In genomic region chr2:182716665-182716990, GRCh38 we compare ENCODE assay signal across 8 cellular contexts. TPM values are rescaled to one million over a fixed set of nuclear protein-coding genes. Genes with fewer than 3 reads are reported as not detected.
DNase-seq lines count a peak whose midpoint lies in the region; ATAC-seq and TF ChIP-seq lines count a peak whose summit lies in the region.

No MANE protein-coding gene starts in this region.

- intact Hi-C loops in ascending aorta (cut with DNase I) (loop anchor here (2.0 to 10.0 kb wide), 4 partner anchors 366 to 1732 kb away; partner anchors contain the start of genes ITPRID2, NUP35 and UBE2E3), lower leg skin (cut with DNase I; ENCODE audit: low total_unique reads) (no loop called here)

- H3K27me3 ChIP-seq in ascending aorta, result no peaks in the 10 kb centered on the region

- H3K27ac ChIP-seq in ascending aorta, result peak overlapping the region; percentile 86 to 90

- H3K4me3 ChIP-seq in ascending aorta (peak overlapping the region; percentile 82 to 91), lower leg skin (ENCODE audit: low read depth, poor library complexity, severe bottlenecking) (peak overlapping the region; percentile 75)

- ATAC-seq in GM18498 (IDR thresholded peaks at IDR 0.05; ENCODE audit: unreplicated experiment), result peak; percentile 4
- ATAC-seq in HG03354 (IDR thresholded peaks at IDR 0.05; ENCODE audit: poor library complexity, severe bottlenecking, unreplicated experiment), result peak; percentile 3
- ATAC-seq in GM18519 (IDR thresholded peaks at IDR 0.05; ENCODE audit: low FRiP score, unreplicated experiment), result no peak

- H3K4me1 ChIP-seq in ascending aorta, result peaks cover 0 to 4% of the 10 kb centered on the region in 2 donors

- H3K9me3 ChIP-seq in ascending aorta, result no peaks in the 10 kb centered on the region

- no peak for TF ChIP-seq POLR2A in lower leg skin (IDR thresholded peaks at IDR 0.05)

- DNase-seq in ascending aorta (ENCODE audit: low spot score in 2 of 2) (no peak), lower leg skin (ENCODE audit: low spot score in 2 of 2) (no peak), NCI-H128 (lab: John Stamatoyannopoulos, UW; ENCODE audit: unreplicated experiment) (no peak), MV-4-11 (lab: John Stamatoyannopoulos, UW) (no peak), SK-N-DZ (ENCODE audit: low spot score) (no peak)

- TF ChIP-seq CTCF in ascending aorta (IDR thresholded peaks at IDR 0.05) (no peak), lower leg skin (IDR thresholded peaks at IDR 0.05) (no peak)

- peaks cover 0 to 12% of the 10 kb centered on the region in 2 donors for H3K36me3 ChIP-seq in ascending aorta

- 1 to 2% methylated on average over 12 of the region's 12 CpGs for WGBS in lower leg skin, 2 donors

RNA-seq across cellular contexts. Expression of gene DNAJC10, which starts 0.6 kb away (rescaled TPM):
- 26.0 TPM for total RNA-seq in ascending aorta
- total RNA-seq in lower leg skin, result 10 to 100 TPM; 13.3 to 29.2 (median 18.9) TPM
- 44.5 and 60.7 TPM in 2 replicates for polyA plus RNA-seq in SK-N-DZ (2014; cell fraction: cytosol; rRNA removed)
- 72.3 and 80.9 TPM in 2 replicates for polyA plus RNA-seq in SK-N-DZ (2014; cell fraction: nucleus; rRNA removed)
